12 cellular contexts compared by ENCODE assay signal in the genomic region with DNA sequence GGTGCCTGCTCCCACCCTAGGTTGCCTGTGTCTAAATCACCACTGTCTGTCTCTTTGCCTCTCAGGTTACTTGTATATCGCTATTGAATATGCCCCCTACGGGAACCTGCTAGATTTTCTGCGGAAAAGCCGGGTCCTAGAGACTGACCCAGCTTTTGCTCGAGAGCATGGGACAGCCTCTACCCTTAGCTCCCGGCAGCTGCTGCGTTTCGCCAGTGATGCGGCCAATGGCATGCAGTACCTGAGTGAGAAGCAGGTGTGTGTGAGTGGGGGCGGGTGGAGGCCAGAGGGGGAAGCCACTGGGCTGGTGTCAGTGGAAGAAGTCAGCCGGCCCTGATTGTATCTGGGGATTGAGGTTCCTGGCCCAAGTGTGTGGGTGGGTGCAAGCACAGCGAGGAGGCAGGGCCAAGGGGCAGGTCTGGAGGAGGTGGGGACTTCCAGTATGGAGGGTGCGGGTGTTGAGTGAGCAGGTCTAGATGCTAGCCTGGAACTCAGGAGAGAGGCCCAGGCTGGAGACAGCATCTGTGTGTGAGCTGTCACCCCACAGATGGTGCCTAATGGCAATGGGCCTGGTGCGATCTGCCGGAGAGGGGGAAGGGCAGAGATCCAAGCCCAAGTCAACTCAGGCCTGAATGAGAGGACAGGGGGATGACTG. TPM values are rescaled to one million over a fixed set of nuclear protein-coding genes. Genes with fewer than 3 reads are reported as not detected.
A peak's percentile ranks its signal among the peaks of the same experiment; 100 is the strongest.
DNase-seq lines count a peak whose midpoint lies in the region; ATAC-seq lines count a peak whose summit lies in the region.
"Had no signal": no experiment of that assay in that cellular context is flagged by ENCODE, and none has a peak within 500 bp of the region (broad histone marks: within the 10 kb centered on the region; RNA-seq: fewer than 3 reads in every experiment).

No MANE protein-coding gene starts in this region.

- no peaks in the 10 kb centered on the region for H3K9me3 Mint-ChIP-seq in activated naive CD8-positive, alpha-beta T cell treated with anti-CD3 and anti-CD28 coated beads, Interleukin-2, amount 50 U/mL, for 24 hours
- no peaks in the 10 kb centered on the region for H3K9me3 Mint-ChIP-seq in activated naive CD8-positive, alpha-beta T cell treated with anti-CD3 and anti-CD28 coated beads for 36 hours
- H3K9me3 Mint-ChIP-seq: dendritic cell treated with granulocyte-macrophage colony-stimulating factor and Interleukin-4, amounts not matched to agents 40 ng/mL and 50 ng/mL, for 4 days; memory B cell had no signal

- H3K36me3 Mint-ChIP-seq in activated naive CD8-positive, alpha-beta T cell treated with anti-CD3 and anti-CD28 coated beads, Interleukin-2, amount 50 U/mL, for 24 hours (ENCODE audit: low read depth), result no peaks in the 10 kb centered on the region
- no peaks in the 10 kb centered on the region for H3K36me3 Mint-ChIP-seq in activated naive CD8-positive, alpha-beta T cell treated with anti-CD3 and anti-CD28 coated beads for 36 hours
- H3K36me3 Mint-ChIP-seq: memory B cell had no signal

- ATAC-seq in activated naive CD8-positive, alpha-beta T cell treated with anti-CD3 and anti-CD28 coated beads, Interleukin-2, amount 50 U/mL, for 24 hours, result peak; percentile 26
- no peak for ATAC-seq in HG02938 (IDR thresholded peaks at IDR 0.05; ENCODE audit: unreplicated experiment)

- intact Hi-C loops in head of caudate nucleus (cut with DNase I), result no loop called here

- no peaks in the 10 kb centered on the region for H3K27me3 Mint-ChIP-seq in activated naive CD8-positive, alpha-beta T cell treated with anti-CD3 and anti-CD28 coated beads, Interleukin-2, amount 50 U/mL, for 24 hours
- no peaks in the 10 kb centered on the region for H3K27me3 Mint-ChIP-seq in activated naive CD8-positive, alpha-beta T cell treated with anti-CD3 and anti-CD28 coated beads for 36 hours
- H3K27me3 Mint-ChIP-seq: dendritic cell treated with granulocyte-macrophage colony-stimulating factor and Interleukin-4, amounts not matched to agents 40 ng/mL and 50 ng/mL, for 4 days; memory B cell had no signal

- H3K4me1 Mint-ChIP-seq in activated naive CD8-positive, alpha-beta T cell treated with anti-CD3 and anti-CD28 coated beads, Interleukin-2, amount 50 U/mL, for 24 hours, result peaks cover 2% of the 10 kb centered on the region
- no peaks in the 10 kb centered on the region for H3K4me1 Mint-ChIP-seq in activated naive CD8-positive, alpha-beta T cell treated with anti-CD3 and anti-CD28 coated beads for 36 hours
- H3K4me1 Mint-ChIP-seq: memory B cell had no signal

- no peak overlapping the region for H3K4me3 Mint-ChIP-seq in activated naive CD8-positive, alpha-beta T cell treated with anti-CD3 and anti-CD28 coated beads, Interleukin-2, amount 50 U/mL, for 24 hours
- no peak overlapping the region for H3K4me3 Mint-ChIP-seq in activated naive CD8-positive, alpha-beta T cell treated with anti-CD3 and anti-CD28 coated beads for 36 hours
- H3K4me3 Mint-ChIP-seq: dendritic cell treated with granulocyte-macrophage colony-stimulating factor and Interleukin-4, amounts not matched to agents 40 ng/mL and 50 ng/mL, for 4 days; memory B cell had no signal

- no peak overlapping the region for H3K27ac Mint-ChIP-seq in activated naive CD8-positive, alpha-beta T cell treated with anti-CD3 and anti-CD28 coated beads, Interleukin-2, amount 50 U/mL, for 24 hours
- H3K27ac Mint-ChIP-seq in activated naive CD8-positive, alpha-beta T cell treated with anti-CD3 and anti-CD28 coated beads for 36 hours, result no peak overlapping the region
- H3K27ac Mint-ChIP-seq: dendritic cell treated with granulocyte-macrophage colony-stimulating factor and Interleukin-4, amounts not matched to agents 40 ng/mL and 50 ng/mL, for 4 days; memory B cell had no signal

- DNase-seq in activated naive CD8-positive, alpha-beta T cell treated with anti-CD3 and anti-CD28 coated beads, Interleukin-2, amount 50 U/mL, for 24 hours, result no peak
- DNase-seq in activated naive CD8-positive, alpha-beta T cell treated with anti-CD3 and anti-CD28 coated beads for 36 hours, result no peak
- DNase-seq in head of caudate nucleus (peak; percentile 43 to 92 (median 80)), superior temporal gyrus (ENCODE audit: extremely low spot score) (peak; percentile 86), NCI-H2029 treated with DMSO at 0.1 percent for 48 hours (lab: John Stamatoyannopoulos, UW) (no peak)
- DNase-seq: activated CD4-positive, alpha-beta T cell treated with anti-CD3 and anti-CD28 coated beads for 1 hour; activated gamma-delta T cell; DMS79 treated with DMSO at 0.1 percent for 48 hours; MM.1S had no signal

RNA-seq across cellular contexts. Expression of a gene that starts 17.2 kb away (rescaled TPM):
- under 1 TPM; 0.14 to 0.49 TPM for total RNA-seq in activated naive CD8-positive, alpha-beta T cell treated with anti-CD3 and anti-CD28 coated beads for 36 hours

RNA-seq across cellular contexts. Expression of a gene that starts 19.7 kb away (rescaled TPM):
- total RNA-seq in activated naive CD8-positive, alpha-beta T cell treated with anti-CD3 and anti-CD28 coated beads for 36 hours, result not detected

RNA-seq across cellular contexts. Expression of a gene that starts 32.6 kb away (rescaled TPM):
- total RNA-seq in activated naive CD8-positive, alpha-beta T cell treated with anti-CD3 and anti-CD28 coated beads for 36 hours, result not detected

RNA-seq across cellular contexts. Expression of a gene that starts 40.8 kb away (rescaled TPM):
- 100 to 1,000 TPM; 182 to 184 TPM for total RNA-seq in activated naive CD8-positive, alpha-beta T cell treated with anti-CD3 and anti-CD28 coated beads for 36 hours

RNA-seq across cellular contexts. Expression of a gene that starts 48.2 kb away (rescaled TPM):
- under 1 TPM in 1 of 2 experiments, not detected in 1; 0.30 TPM for total RNA-seq in activated naive CD8-positive, alpha-beta T cell treated with anti-CD3 and anti-CD28 coated beads for 36 hours

Comparison
In these comparisons a context has a peak if more than half of its experiments do, and no peak if none do; other contexts are left out.
1. DNase-seq: peak in head of caudate nucleus (42 of 42) and superior temporal gyrus (single experiment); none in activated naive CD8-positive, alpha-beta T cell treated with anti-CD3 and anti-CD28 coated beads, Interleukin-2, amount 50 U/mL, for 24 hours (single experiment), activated naive CD8-positive, alpha-beta T cell treated with anti-CD3 and anti-CD28 coated beads for 36 hours (single experiment) and NCI-H2029 treated with DMSO at 0.1 percent for 48 hours (single experiment).